In genomic region chr16:89422905-89423630, GRCh38 we compare ENCODE assay signal across 1 cellular context.
TF ChIP-seq lines count a peak whose summit lies in the region.

No MANE protein-coding gene starts in this region.

TF ChIP-seq in HepG2, 621 proteins besides CTCF, POLR2A, EP300 and RAD21 (continued from another document and continues in another):
- 0 out of 2 replicates have a peak, but pooled peaks have one; percentile 0 for TF ChIP-seq SKIL (CRISPR knock-in tag; IDR thresholded peaks at IDR 0.05; ENCODE audit: borderline replicate concordance)
- TF ChIP-seq AHDC1 (CRISPR knock-in tag; IDR thresholded peaks at IDR 0.05; ENCODE audit: borderline replicate concordance): no peak
- no peak for TF ChIP-seq CENPX (CRISPR knock-in tag; IDR thresholded peaks at IDR 0.05)
- TF ChIP-seq ZNF574 (CRISPR knock-in tag; IDR thresholded peaks at IDR 0.05): peak; percentile 32; the same call in 1 of the 2 replicates
- no peak for TF ChIP-seq ATF1 (CRISPR knock-in tag; IDR thresholded peaks at IDR 0.05)
- TF ChIP-seq KDM5A (IDR thresholded peaks at IDR 0.05; ENCODE audit: borderline replicate concordance, low read length): no peak
- no peak for TF ChIP-seq ZNF775 (CRISPR knock-in tag; IDR thresholded peaks at IDR 0.05; ENCODE audit: borderline replicate concordance)
- TF ChIP-seq ZNF770 (CRISPR knock-in tag; IDR thresholded peaks at IDR 0.05): no peak
- no peak for TF ChIP-seq XBP1 (CRISPR knock-in tag; IDR thresholded peaks at IDR 0.05)
- no peak for TF ChIP-seq ZNF615 (CRISPR knock-in tag; IDR thresholded peaks at IDR 0.05; ENCODE audit: borderline replicate concordance)
- no peak for TF ChIP-seq SP2 (CRISPR knock-in tag; IDR thresholded peaks at IDR 0.05)
- no peak for TF ChIP-seq TSC22D2 (CRISPR knock-in tag; IDR thresholded peaks at IDR 0.05; ENCODE audit: borderline replicate concordance)
- no peak for TF ChIP-seq ZNF263 (CRISPR knock-in tag; IDR thresholded peaks at IDR 0.05)
- no peak for TF ChIP-seq SAFB2 (CRISPR knock-in tag; IDR thresholded peaks at IDR 0.05; ENCODE audit: borderline replicate concordance, low read depth)
- TF ChIP-seq ZNF589 (CRISPR knock-in tag; conservative IDR thresholded peaks at IDR 0.05): no peak
- no peak for TF ChIP-seq TCF7L2 (IDR thresholded peaks at IDR 0.05; ENCODE audit: low read depth, low read length)
- TF ChIP-seq HOMEZ (CRISPR knock-in tag; IDR thresholded peaks at IDR 0.05; ENCODE audit: low read depth): peak; percentile 76
- no peak for TF ChIP-seq AKAP8 (CRISPR knock-in tag; IDR thresholded peaks at IDR 0.05)
- TF ChIP-seq ZNF576 (CRISPR knock-in tag; IDR thresholded peaks at IDR 0.05): no peak
- TF ChIP-seq ZNF296 (CRISPR knock-in tag; conservative IDR thresholded peaks at IDR 0.05): 0 out of 2 replicates have a peak, but pooled peaks have one; percentile 21
- peak; percentile 78; the same call in 1 of the 2 replicates for TF ChIP-seq ZNF331 (CRISPR knock-in tag; IDR thresholded peaks at IDR 0.05)
- TF ChIP-seq ZNF253 (CRISPR knock-in tag; IDR thresholded peaks at IDR 0.05; ENCODE audit: borderline replicate concordance): no peak
- TF ChIP-seq ZNF614 (CRISPR knock-in tag; IDR thresholded peaks at IDR 0.05; ENCODE audit: borderline replicate concordance): 0 out of 2 replicates have a peak, but pooled peaks have one; percentile 21
- no peak for TF ChIP-seq RAD51 (IDR thresholded peaks at IDR 0.05; ENCODE audit: borderline replicate concordance)
- TF ChIP-seq DBP (CRISPR knock-in tag; IDR thresholded peaks at IDR 0.05; ENCODE audit: not compliant biosample characterization): no peak
- no peak for TF ChIP-seq YY1 (IDR thresholded peaks at IDR 0.05; ENCODE audit: insufficient read depth, insufficient replicate concordance, low read depth, low read length)
- peak; percentile 83 for TF ChIP-seq HNF4A (CRISPR knock-in tag; IDR thresholded peaks at IDR 0.05)
- TF ChIP-seq ARID2 (CRISPR knock-in tag; IDR thresholded peaks at IDR 0.05; ENCODE audit: borderline replicate concordance): no peak
- no peak for TF ChIP-seq ZNF543 (CRISPR knock-in tag; IDR thresholded peaks at IDR 0.05)
- TF ChIP-seq NCOA1 (CRISPR knock-in tag; IDR thresholded peaks at IDR 0.05): no peak
- no peak for TF ChIP-seq CAMTA2 (CRISPR knock-in tag; IDR thresholded peaks at IDR 0.05; ENCODE audit: borderline replicate concordance)
- no peak for TF ChIP-seq HMGA1 (CRISPR knock-in tag; conservative IDR thresholded peaks at IDR 0.05)
- peak; percentile 54; the same call in 1 of the 2 replicates for TF ChIP-seq FOXO1 (CRISPR knock-in tag; IDR thresholded peaks at IDR 0.05)
- no peak for TF ChIP-seq KLF9 (CRISPR knock-in tag; IDR thresholded peaks at IDR 0.05; ENCODE audit: low read depth)
- TF ChIP-seq TFDP2 (CRISPR knock-in tag; IDR thresholded peaks at IDR 0.05): no peak
- no peak for TF ChIP-seq ZNF549 (CRISPR knock-in tag; IDR thresholded peaks at IDR 0.05)
- TF ChIP-seq CCAR2 (optimal IDR thresholded peaks at IDR 0.05; ENCODE audit: low read depth, low read length): no peak
- no peak for TF ChIP-seq ZNF850 (CRISPR knock-in tag; conservative IDR thresholded peaks at IDR 0.05)
- no peak for TF ChIP-seq ATRX (CRISPR knock-in tag; IDR thresholded peaks at IDR 0.05; ENCODE audit: borderline replicate concordance)
- no peak for TF ChIP-seq ONECUT2 (CRISPR knock-in tag; IDR thresholded peaks at IDR 0.05)
- TF ChIP-seq SRSF1 (optimal IDR thresholded peaks at IDR 0.05; ENCODE audit: low read depth, low read length): no peak
- peak; percentile 57; the same call in 1 of the 2 replicates for TF ChIP-seq ERF (CRISPR knock-in tag; IDR thresholded peaks at IDR 0.05)
- no peak for TF ChIP-seq REST (IDR thresholded peaks at IDR 0.05; ENCODE audit: borderline replicate concordance in 1 of 2, low read depth in 1 of 2, low read length in 2 of 2)
- no peak for TF ChIP-seq ZNF329 (CRISPR knock-in tag; IDR thresholded peaks at IDR 0.05; ENCODE audit: low read depth)
- 0 out of 2 replicates have a peak, but pooled peaks have one; percentile 49 for TF ChIP-seq KLF12 (CRISPR knock-in tag; IDR thresholded peaks at IDR 0.05; ENCODE audit: borderline replicate concordance)
